21 cellular contexts compared by ENCODE assay signal in genomic region chr4:148477276-148477675, GRCh38.
"Had no signal": no experiment of that assay in that cellular context is flagged by ENCODE, and none has a peak within 500 bp of the region (broad histone marks: within the 10 kb centered on the region; RNA-seq: fewer than 3 reads in every experiment).

No MANE protein-coding gene starts in this region.

- H3K36me3 ChIP-seq: gastroesophageal sphincter, pancreas, suprapubic skin, thyroid gland had no signal

- H3K27ac ChIP-seq: dorsolateral prefrontal cortex, gastroesophageal sphincter, pancreas, suprapubic skin, thyroid gland had no signal

- H3K27ac Mint-ChIP-seq: natural killer cell; progenitor cell of endocrine pancreas; stimulated activated effector memory CD8-positive, alpha-beta T cell treated with anti-CD3 and anti-CD28 coated beads, Interleukin-12 subunit alpha, Interleukin-12 subunit beta, amount 100 ng/mL, for 72 hours; type B pancreatic cell had no signal

- H3K4me3 Mint-ChIP-seq: natural killer cell; neural crest cell; stimulated activated effector memory CD8-positive, alpha-beta T cell treated with anti-CD3 and anti-CD28 coated beads, Interleukin-12 subunit alpha, Interleukin-12 subunit beta, amount 100 ng/mL, for 72 hours; type B pancreatic cell had no signal

- DNase-seq: cortex of kidney; dorsolateral prefrontal cortex; effector memory CD4-positive, alpha-beta T cell; islet precursor cell; mammary epithelial cell; natural killer cell; occipital lobe; pancreas; right cardiac atrium; stimulated activated CD4-positive, alpha-beta T cell treated with anti-CD3 and anti-CD28 coated beads, Interleukin-4, amount 100 ng/mL, for 1 hour; stimulated activated CD8-positive, alpha-beta memory T cell treated with anti-CD3 and anti-CD28 coated beads, Interleukin-4, amount 100 ng/mL, for 48 hours; stimulated activated naive CD8-positive, alpha-beta T cell treated with anti-CD3 and anti-CD28 coated beads, Interleukin-15, Interleukin-2, amounts not matched to agents 100 U/mL and 50 U/mL, for 24 hours; thyroid gland had no signal

- H3K27me3 Mint-ChIP-seq: progenitor cell of endocrine pancreas had no signal

- H3K4me1 Mint-ChIP-seq: natural killer cell; neural crest cell; stimulated activated effector memory CD8-positive, alpha-beta T cell treated with anti-CD3 and anti-CD28 coated beads, Interleukin-12 subunit alpha, Interleukin-12 subunit beta, amount 100 ng/mL, for 72 hours had no signal

- H3K36me3 Mint-ChIP-seq: natural killer cell; stimulated activated effector memory CD8-positive, alpha-beta T cell treated with anti-CD3 and anti-CD28 coated beads, Interleukin-12 subunit alpha, Interleukin-12 subunit beta, amount 100 ng/mL, for 72 hours; type B pancreatic cell had no signal

- H3K9me3 Mint-ChIP-seq: stimulated activated effector memory CD8-positive, alpha-beta T cell treated with anti-CD3 and anti-CD28 coated beads, Interleukin-12 subunit alpha, Interleukin-12 subunit beta, amount 100 ng/mL, for 72 hours had no signal

- H3K4me3 ChIP-seq: dorsolateral prefrontal cortex, gastroesophageal sphincter, pancreas, suprapubic skin, thyroid gland had no signal

- H3K4me1 ChIP-seq: gastroesophageal sphincter, pancreas, suprapubic skin, thyroid gland had no signal

- ATAC-seq: esophagus mucosa; gastroesophageal sphincter; left lobe of liver; natural killer cell; pancreas; right cardiac atrium; stimulated activated effector memory CD8-positive, alpha-beta T cell treated with anti-CD3 and anti-CD28 coated beads, Interleukin-12 subunit alpha, Interleukin-12 subunit beta, amount 100 ng/mL, for 72 hours; stimulated activated naive CD8-positive, alpha-beta T cell treated with anti-CD3 and anti-CD28 coated beads, Interleukin-15, Interleukin-2, amounts not matched to agents 100 U/mL and 50 U/mL, for 24 hours had no signal

- H3K27me3 ChIP-seq: dorsolateral prefrontal cortex, gastroesophageal sphincter, pancreas, suprapubic skin, thyroid gland had no signal

- H3K9me3 ChIP-seq: pancreas, suprapubic skin, thyroid gland had no signal
